In the genomic region with DNA sequence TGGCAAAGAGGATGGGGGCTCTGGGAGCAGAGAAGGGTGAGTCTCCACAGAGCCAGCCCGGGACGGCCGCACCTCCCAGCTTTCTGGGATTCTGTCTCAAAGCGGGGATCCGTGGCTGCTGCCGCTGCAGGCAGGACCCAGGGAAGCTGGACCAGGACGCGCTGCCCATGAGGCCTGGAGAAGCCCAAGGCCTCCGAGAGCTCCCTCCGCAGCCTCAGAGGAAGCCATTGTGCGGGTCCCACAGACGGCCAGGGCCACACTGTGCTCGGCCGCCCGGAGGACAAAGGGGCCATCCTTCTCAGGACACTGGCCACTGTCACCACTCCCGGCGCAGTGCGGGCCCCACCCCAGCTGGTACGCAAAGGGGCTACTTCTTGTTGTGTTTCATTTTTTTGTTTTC, we compare ENCODE assay signal across 21 cellular contexts.
A peak's percentile ranks its signal among the peaks of the same experiment; 100 is the strongest.
DNase-seq lines count a peak whose midpoint lies in the region; ATAC-seq, FAIRE-seq and TF ChIP-seq lines count a peak whose summit lies in the region.
"Had no signal": no experiment of that assay in that cellular context is flagged by ENCODE, and none has a peak within 500 bp of the region (broad histone marks: within the 10 kb centered on the region; RNA-seq: fewer than 3 reads in every experiment).

No MANE protein-coding gene starts in this region.

- H3K9me3 ChIP-seq in kidney (ENCODE audit: control insufficient read depth in 1 of 2, low read length in 2 of 2): no peaks in the 10 kb centered on the region
- no peaks in the 10 kb centered on the region for H3K9me3 ChIP-seq in HAP-1
- H3K9me3 ChIP-seq: Peyer's patch, SJSA1 had no signal

- H3K4me3 Mint-ChIP-seq in activated naive CD8-positive, alpha-beta T cell: peak overlapping the region; percentile 23
- no peak overlapping the region for H3K4me3 Mint-ChIP-seq in activated naive CD8-positive, alpha-beta T cell treated with anti-CD3 and anti-CD28 coated beads, Interleukin-2, amount 50 U/mL, for 24 hours
- peak overlapping the region; percentile 21 for H3K4me3 Mint-ChIP-seq in activated T-helper 17 cell treated with anti-CD3 and anti-CD28 coated beads, Interleukin-2, amount 50 U/mL, for 72 hours
- no peak overlapping the region for H3K4me3 Mint-ChIP-seq in T-cell
- H3K4me3 Mint-ChIP-seq: CD14-positive monocyte; dendritic cell treated with granulocyte-macrophage colony-stimulating factor and Interleukin-4, amounts not matched to agents 40 ng/mL and 50 ng/mL, for 4 days had no signal

- no peaks in the 10 kb centered on the region for H3K27me3 Mint-ChIP-seq in activated naive CD8-positive, alpha-beta T cell
- H3K27me3 Mint-ChIP-seq in activated naive CD8-positive, alpha-beta T cell treated with anti-CD3 and anti-CD28 coated beads, Interleukin-2, amount 50 U/mL, for 24 hours: no peaks in the 10 kb centered on the region
- no peaks in the 10 kb centered on the region for H3K27me3 Mint-ChIP-seq in activated T-helper 17 cell treated with anti-CD3 and anti-CD28 coated beads, Interleukin-2, amount 50 U/mL, for 72 hours
- H3K27me3 Mint-ChIP-seq in T-cell: no peaks in the 10 kb centered on the region

- TF ChIP-seq CTCF in kidney (IDR thresholded peaks at IDR 0.05; ENCODE audit: borderline replicate concordance, extremely low read depth, insufficient read depth): no peak

- peaks cover 10% of the 10 kb centered on the region for H3K36me3 Mint-ChIP-seq in activated naive CD8-positive, alpha-beta T cell
- peaks cover 29% of the 10 kb centered on the region for H3K36me3 Mint-ChIP-seq in activated naive CD8-positive, alpha-beta T cell treated with anti-CD3 and anti-CD28 coated beads, Interleukin-2, amount 50 U/mL, for 24 hours (ENCODE audit: low read depth)
- peaks cover 38% of the 10 kb centered on the region for H3K36me3 Mint-ChIP-seq in activated T-helper 17 cell treated with anti-CD3 and anti-CD28 coated beads, Interleukin-2, amount 50 U/mL, for 72 hours (ENCODE audit: low read depth)
- peaks cover 4% of the 10 kb centered on the region for H3K36me3 Mint-ChIP-seq in T-cell

- no peak overlapping the region for H3K9ac ChIP-seq in kidney (ENCODE audit: low read length in 2 of 2)

- in situ Hi-C loops in HAP-1 (cut with MboI; ENCODE audit: low sequenced_read_pairs): no loop called here

- peaks cover 0 to 11% of the 10 kb centered on the region in 2 donors for H3K4me1 ChIP-seq in kidney (ENCODE audit: control insufficient read depth in 1 of 2, insufficient read depth in 1 of 2, low read depth in 1 of 2, low read length in 2 of 2)
- H3K4me1 ChIP-seq in HAP-1: peaks cover 10% of the 10 kb centered on the region

- intact Hi-C loops in kidney (cut with DNase I): no loop called here

- peaks cover 0 to 2% of the 10 kb centered on the region in 2 donors for H3K36me3 ChIP-seq in kidney (ENCODE audit: control insufficient read depth in 1 of 2, insufficient read depth in 2 of 2, low read length in 2 of 2)
- no peaks in the 10 kb centered on the region for H3K36me3 ChIP-seq in HAP-1 (replicated peaks)
- H3K36me3 ChIP-seq: cardiac muscle cell, SJSA1 had no signal

- no peaks in the 10 kb centered on the region for H3K27me3 ChIP-seq in HAP-1 (ENCODE audit: low read depth)
- H3K27me3 ChIP-seq: cardiac muscle cell, Peyer's patch, SJSA1 had no signal

- H3K27ac ChIP-seq in kidney (ENCODE audit: low read depth in 2 of 2, low read length in 2 of 2) (no peak overlapping the region), substantia nigra (ENCODE audit: low read depth, low read length, poor library complexity, severe bottlenecking) (peak overlapping the region; percentile 72)
- H3K27ac ChIP-seq: cardiac muscle cell, Peyer's patch, SJSA1 had no signal

- CTCF ChIA-PET in T-cell (lab: Charles Lee): no interaction called here

- POLR2A ChIA-PET in T-cell (lab: Charles Lee): no interaction called here

- no peak for ATAC-seq in activated naive CD8-positive, alpha-beta T cell treated with anti-CD3 and anti-CD28 coated beads, Interleukin-2, amount 50 U/mL, for 24 hours
- no peak for ATAC-seq in activated T-helper 17 cell treated with anti-CD3 and anti-CD28 coated beads, Interleukin-2, amount 50 U/mL, for 72 hours (replicated peaks)
- ATAC-seq in T-cell (replicated peaks in 1 of 4): no peak
- ATAC-seq: GM12878 had no signal

- FAIRE-seq in kidney (lab: Jason Lieb, UNC): no peak
- FAIRE-seq: GM12878, small intestine, TTC549 had no signal

- H3K4me3 ChIP-seq in kidney (ENCODE audit: low read length in 2 of 2): no peak overlapping the region
- no peak overlapping the region for H3K4me3 ChIP-seq in HAP-1
- H3K4me3 ChIP-seq: cardiac muscle cell, GM12878, Peyer's patch, SJSA1 had no signal

- no peaks in the 10 kb centered on the region for H3K9me3 Mint-ChIP-seq in activated naive CD8-positive, alpha-beta T cell (ENCODE audit: low read depth)
- H3K9me3 Mint-ChIP-seq in activated naive CD8-positive, alpha-beta T cell treated with anti-CD3 and anti-CD28 coated beads, Interleukin-2, amount 50 U/mL, for 24 hours: no peaks in the 10 kb centered on the region
- peaks cover 3% of the 10 kb centered on the region for H3K9me3 Mint-ChIP-seq in activated T-helper 17 cell treated with anti-CD3 and anti-CD28 coated beads, Interleukin-2, amount 50 U/mL, for 72 hours
- no peaks in the 10 kb centered on the region for H3K9me3 Mint-ChIP-seq in T-cell
- H3K9me3 Mint-ChIP-seq: dendritic cell treated with granulocyte-macrophage colony-stimulating factor and Interleukin-4, amounts not matched to agents 40 ng/mL and 50 ng/mL, for 4 days had no signal

- no peak for DNase-seq in activated naive CD8-positive, alpha-beta T cell treated with anti-CD3 and anti-CD28 coated beads, Interleukin-2, amount 50 U/mL, for 24 hours
- DNase-seq in kidney: peak; percentile 59
- peak in 29 of 49 donors; percentile 17 to 70 (median 46) for DNase-seq in substantia nigra (lab: John Stamatoyannopoulos, UW)
- DNase-seq in HAP-1 (ENCODE audit: low spot score in 2 of 2): no peak
- DNase-seq in T-cell: no peak
- DNase-seq: activated CD4-positive, alpha-beta T cell treated with anti-CD3 and anti-CD28 coated beads for 48 hours; activated CD8-positive, alpha-beta memory T cell treated with anti-CD3 and anti-CD28 coated beads, Interleukin-2, amount 50 U/mL, for 48 hours; activated gamma-delta T cell treated with Interleukin-2 at 50 U/mL for 16 hours; NCI-H1092; NCI-H187 treated with DMSO at 0.1 percent for 48 hours; NCI-H526 treated with DMSO at 0.1 percent for 48 hours; Peyer's patch; small intestine had no signal

- peak overlapping the region; percentile 41 for H3K27ac Mint-ChIP-seq in activated naive CD8-positive, alpha-beta T cell
- no peak overlapping the region for H3K27ac Mint-ChIP-seq in activated naive CD8-positive, alpha-beta T cell treated with anti-CD3 and anti-CD28 coated beads, Interleukin-2, amount 50 U/mL, for 24 hours
- no peak overlapping the region for H3K27ac Mint-ChIP-seq in activated T-helper 17 cell treated with anti-CD3 and anti-CD28 coated beads, Interleukin-2, amount 50 U/mL, for 72 hours
- H3K27ac Mint-ChIP-seq in T-cell: no peak overlapping the region

- peaks cover 57% of the 10 kb centered on the region for H3K4me1 Mint-ChIP-seq in activated naive CD8-positive, alpha-beta T cell (ENCODE audit: low read depth)
- peaks cover 65% of the 10 kb centered on the region for H3K4me1 Mint-ChIP-seq in activated naive CD8-positive, alpha-beta T cell treated with anti-CD3 and anti-CD28 coated beads, Interleukin-2, amount 50 U/mL, for 24 hours
- H3K4me1 Mint-ChIP-seq in activated T-helper 17 cell treated with anti-CD3 and anti-CD28 coated beads, Interleukin-2, amount 50 U/mL, for 72 hours: peaks cover 10% of the 10 kb centered on the region
- H3K4me1 Mint-ChIP-seq in T-cell: peaks cover 24 to 45% (median 39%) of the 10 kb centered on the region in 3 donors

Comparison
In these comparisons a context has a peak if more than half of its experiments do, and no peak if none do; other contexts are left out.
1. H3K4me3 Mint-ChIP-seq: peak in activated naive CD8-positive, alpha-beta T cell (single experiment) and activated T-helper 17 cell treated with anti-CD3 and anti-CD28 coated beads, Interleukin-2, amount 50 U/mL, for 72 hours (single experiment); none in activated naive CD8-positive, alpha-beta T cell treated with anti-CD3 and anti-CD28 coated beads, Interleukin-2, amount 50 U/mL, for 24 hours (single experiment) and T-cell (0 of 3).
2. DNase-seq: peak in kidney (single experiment) and substantia nigra (29 of 49); none in activated naive CD8-positive, alpha-beta T cell treated with anti-CD3 and anti-CD28 coated beads, Interleukin-2, amount 50 U/mL, for 24 hours (single experiment), HAP-1 (0 of 2) and T-cell (0 of 34).